Comparison of ENCODE assay signal across 21 cellular contexts in genomic region chr18:3103576-3103975, GRCh38.
DNase-seq lines count a peak whose midpoint lies in the region.
"Had no signal": no experiment of that assay in that cellular context is flagged by ENCODE, and none has a peak within 500 bp of the region (broad histone marks: within the 10 kb centered on the region; RNA-seq: fewer than 3 reads in every experiment).

No MANE protein-coding gene starts in this region.

- no peak overlapping the region for H3K4me3 ChIP-seq in BLaER1
- H3K4me3 ChIP-seq: coronary artery, GM23338, right atrium auricular region had no signal

- DNase-seq in LHCN-M2 (ENCODE audit: low read depth) = peak; percentile 8
- peak; percentile 60 for DNase-seq in dermis blood vessel endothelial cell
- DNase-seq in lung microvascular endothelial cell (ENCODE audit: low read depth in 2 of 2) = peak; percentile 40 to 91
- DNase-seq in cardiac septum (ENCODE audit: low spot score) = no peak
- no peak for DNase-seq in activated naive CD4-positive, alpha-beta T cell (lab: John Stamatoyannopoulos, UW)
- no peak for DNase-seq in OCI-M2 (lab: John Stamatoyannopoulos, UW; ENCODE audit: unreplicated experiment)
- DNase-seq: activated CD4-positive, alpha-beta T cell treated with anti-CD3 and anti-CD28 coated beads, Interleukin-2, amount 50 U/mL, for 1 hour; activated naive CD4-positive, alpha-beta T cell treated with anti-CD3 and anti-CD28 coated beads, Interleukin-2, amount 10 ng/mL, durations not matched to agents 7 days and 5 days; amygdala; CD8-positive, alpha-beta T cell; DMS53; GDM1; immature natural killer cell; NCI-H2081 treated with DMSO at 0.1 percent for 48 hours; NCI-H526; stimulated activated CD4-positive, alpha-beta T cell treated with anti-CD3 and anti-CD28 coated beads, Interleukin-4, amount 100 ng/mL, for 1 hour had no signal

- peaks cover 10% of the 10 kb centered on the region for H3K4me1 ChIP-seq in BLaER1
- H3K4me1 ChIP-seq: foreskin keratinocyte, right atrium auricular region had no signal

- H3K9ac ChIP-seq in BLaER1 = no peak overlapping the region

- no peaks in the 10 kb centered on the region for H3K9me3 ChIP-seq in BLaER1
- H3K9me3 ChIP-seq: right atrium auricular region had no signal

- H3K27me3 ChIP-seq in BLaER1 = no peaks in the 10 kb centered on the region
- H3K27me3 ChIP-seq: right atrium auricular region had no signal

- intact Hi-C loops in cardiac septum (cut with DNase I) = no loop called here

- H3K36me3 ChIP-seq in BLaER1 = no peaks in the 10 kb centered on the region

- H4K20me1 ChIP-seq in BLaER1 = no peaks in the 10 kb centered on the region

- no peak overlapping the region for H3K27ac ChIP-seq in BLaER1
- H3K27ac ChIP-seq: coronary artery, foreskin keratinocyte, right atrium auricular region had no signal

- peak overlapping the region; percentile 32; the same call in 1 of the 2 replicates for H3K4me2 ChIP-seq in BLaER1
- H3K4me2 ChIP-seq: GM23338 had no signal

Comparison
In these comparisons a context has a peak if more than half of its experiments do, and no peak if none do; other contexts are left out.
1. DNase-seq: peak in LHCN-M2 (single experiment), dermis blood vessel endothelial cell (single experiment) and lung microvascular endothelial cell (2 of 2); none in cardiac septum (single experiment), activated naive CD4-positive, alpha-beta T cell (0 of 4) and OCI-M2 (single experiment).